ENCODE assay signal across 15 cellular contexts in genomic region chr9:89891221-89892052, GRCh38.
A peak's percentile ranks its signal among the peaks of the same experiment; 100 is the strongest.
DNase-seq lines count a peak whose midpoint lies in the region; ATAC-seq and TF ChIP-seq lines count a peak whose summit lies in the region.
"Had no signal": no experiment of that assay in that cellular context is flagged by ENCODE, and none has a peak within 500 bp of the region (broad histone marks: within the 10 kb centered on the region; RNA-seq: fewer than 3 reads in every experiment).

No MANE protein-coding gene starts in this region.

- no peak for TF ChIP-seq CTCF in glutamatergic neuron (IDR thresholded peaks at IDR 0.05; ENCODE audit: partially characterized antibody, unreplicated experiment)

- no peak overlapping the region for H3K27ac Mint-ChIP-seq in glutamatergic neuron (ENCODE audit: unreplicated experiment)
- H3K27ac Mint-ChIP-seq: activated CD4-positive, alpha-beta T cell treated with anti-CD3 and anti-CD28 coated beads for 36 hours had no signal

- peak; percentile 85 for DNase-seq in Right ventricle myocardium inferior (ENCODE audit: missing footprints)
- no peak for DNase-seq in cardiac septum (ENCODE audit: low spot score)
- peak; percentile 85 for DNase-seq in left lobe of liver (ENCODE audit: low spot score)
- peak; percentile 84 for DNase-seq in posterior vena cava (ENCODE audit: low spot score)
- DNase-seq in kidney tubule cell (ENCODE audit: low spot score): no peak
- DNase-seq in DMS53 treated with DMSO at 0.1 percent for 48 hours (lab: John Stamatoyannopoulos, UW; ENCODE audit: unreplicated experiment): no peak
- no peak for DNase-seq in glutamatergic neuron
- DNase-seq: activated CD4-positive, alpha-beta T cell treated with anti-CD3 and anti-CD28 coated beads for 36 hours; DMS 273 treated with DMSO at 0.1 percent for 48 hours; HCEC 1CT; mesendoderm; NCI-H1436; NCI-H774 had no signal

- intact Hi-C loops in Right ventricle myocardium inferior (cut with DNase I) (no loop called here), cardiac septum (cut with DNase I) (no loop called here), posterior vena cava (cut with DNase I) (no loop called here)

- peaks cover 4% of the 10 kb centered on the region for H3K27me3 Mint-ChIP-seq in glutamatergic neuron (ENCODE audit: unreplicated experiment)
- H3K27me3 Mint-ChIP-seq: activated CD4-positive, alpha-beta T cell treated with anti-CD3 and anti-CD28 coated beads for 36 hours had no signal

- peaks cover 1% of the 10 kb centered on the region for H3K9me3 Mint-ChIP-seq in glutamatergic neuron (ENCODE audit: unreplicated experiment)

- H3K36me3 Mint-ChIP-seq in glutamatergic neuron (ENCODE audit: unreplicated experiment): no peaks in the 10 kb centered on the region

- H3K4me1 Mint-ChIP-seq in glutamatergic neuron (ENCODE audit: low read depth, unreplicated experiment): peaks cover 5% of the 10 kb centered on the region
- H3K4me1 Mint-ChIP-seq: activated CD4-positive, alpha-beta T cell treated with anti-CD3 and anti-CD28 coated beads for 36 hours had no signal

- peak; percentile 95 for ATAC-seq in Right ventricle myocardium inferior
- ATAC-seq in left lobe of liver: peak; percentile 78
- no peak for ATAC-seq in GM19023 (IDR thresholded peaks at IDR 0.05; ENCODE audit: unreplicated experiment)
- ATAC-seq: A549; activated CD4-positive, alpha-beta T cell treated with anti-CD3 and anti-CD28 coated beads for 36 hours had no signal

- no peak overlapping the region for H3K4me3 Mint-ChIP-seq in glutamatergic neuron (ENCODE audit: unreplicated experiment)
- H3K4me3 Mint-ChIP-seq: activated CD4-positive, alpha-beta T cell treated with anti-CD3 and anti-CD28 coated beads for 36 hours had no signal

Comparison
In these comparisons a context has a peak if more than half of its experiments do, and no peak if none do; other contexts are left out.
1. DNase-seq: peak in Right ventricle myocardium inferior (single experiment), left lobe of liver (single experiment) and posterior vena cava (single experiment); none in cardiac septum (single experiment), kidney tubule cell (single experiment), DMS53 treated with DMSO at 0.1 percent for 48 hours (single experiment) and glutamatergic neuron (single experiment).